Comparison of ENCODE assay signal across 14 cellular contexts in genomic region chr7:133530682-133531081, GRCh38.
A peak's percentile ranks its signal among the peaks of the same experiment; 100 is the strongest.
DNase-seq lines count a peak whose midpoint lies in the region; ATAC-seq and TF ChIP-seq lines count a peak whose summit lies in the region.
"Had no signal": no experiment of that assay in that cellular context is flagged by ENCODE, and none has a peak within 500 bp of the region (broad histone marks: within the 10 kb centered on the region; RNA-seq: fewer than 3 reads in every experiment).

No MANE protein-coding gene starts in this region.

- H3K4me3 Mint-ChIP-seq in nephron, result no peak overlapping the region
- H3K4me3 Mint-ChIP-seq in T-helper 17 cell, result no peak overlapping the region
- H3K4me3 Mint-ChIP-seq: activated naive CD8-positive, alpha-beta T cell; dendritic cell treated with granulocyte-macrophage colony-stimulating factor and Interleukin-4, amounts not matched to agents 40 ng/mL and 50 ng/mL, for 4 days had no signal

- H3K4me1 Mint-ChIP-seq in nephron, result peaks cover 22% of the 10 kb centered on the region
- H3K4me1 Mint-ChIP-seq in T-helper 17 cell, result peaks cover 4% of the 10 kb centered on the region

- no peak overlapping the region for H3K27ac ChIP-seq in ascending aorta
- H3K27ac ChIP-seq: gastroesophageal sphincter, left lung, skin epidermis had no signal

- H3K27me3 Mint-ChIP-seq in nephron (ENCODE audit: low read depth) (no peaks in the 10 kb centered on the region), T-helper 17 cell (no peaks in the 10 kb centered on the region)
- H3K27me3 Mint-ChIP-seq: activated naive CD8-positive, alpha-beta T cell; dendritic cell treated with granulocyte-macrophage colony-stimulating factor and Interleukin-4, amounts not matched to agents 40 ng/mL and 50 ng/mL, for 4 days had no signal

- H3K4me3 ChIP-seq in ascending aorta, result no peak overlapping the region
- H3K4me3 ChIP-seq: gastroesophageal sphincter, left lung, skin epidermis had no signal

- no peak for TF ChIP-seq CTCF in nephron (IDR thresholded peaks at IDR 0.05; ENCODE audit: unreplicated experiment in 3 of 3)
- TF ChIP-seq CTCF in ascending aorta (IDR thresholded peaks at IDR 0.05), result no peak

- ATAC-seq in T-helper 17 cell, result no peak
- ATAC-seq: gastroesophageal sphincter, left lung had no signal

- H3K9me3 ChIP-seq in T-helper 17 cell (ENCODE audit: control insufficient read depth, low read length, poor library complexity, severe bottlenecking), result no peaks in the 10 kb centered on the region
- H3K9me3 ChIP-seq in ascending aorta, result no peaks in the 10 kb centered on the region
- H3K9me3 ChIP-seq: gastroesophageal sphincter, left lung had no signal

- no peaks in the 10 kb centered on the region for H3K27me3 ChIP-seq in ascending aorta
- H3K27me3 ChIP-seq: gastroesophageal sphincter, left lung had no signal

- DNase-seq in EH (ENCODE audit: low read depth) (peak; percentile 71), HT1080 (ENCODE audit: low read depth) (peak; percentile 19), dedifferentiated amniotic fluid mesenchymal stem cell (ENCODE audit: extremely low spot score) (peak; percentile 71), T-helper 17 cell (no peak), ascending aorta (ENCODE audit: low spot score in 2 of 2) (no peak), midbrain (lab: John Stamatoyannopoulos, UW) (no peak)
- DNase-seq: left lung, MM.1S, substantia nigra had no signal

- H3K27ac Mint-ChIP-seq in nephron (peak overlapping the region in 2 of 3 experiments; percentile 10 to 44), T-helper 17 cell (no peak overlapping the region)
- H3K27ac Mint-ChIP-seq: activated naive CD8-positive, alpha-beta T cell; dendritic cell treated with granulocyte-macrophage colony-stimulating factor and Interleukin-4, amounts not matched to agents 40 ng/mL and 50 ng/mL, for 4 days had no signal

- no peaks in the 10 kb centered on the region for H3K36me3 ChIP-seq in ascending aorta
- H3K36me3 ChIP-seq: gastroesophageal sphincter, left lung had no signal

- no peaks in the 10 kb centered on the region for H3K36me3 Mint-ChIP-seq in nephron (ENCODE audit: low read depth)
- H3K36me3 Mint-ChIP-seq in T-helper 17 cell (ENCODE audit: low read depth), result peaks cover 1% of the 10 kb centered on the region

- H3K9me3 Mint-ChIP-seq in nephron, result no peaks in the 10 kb centered on the region
- H3K9me3 Mint-ChIP-seq: dendritic cell treated with granulocyte-macrophage colony-stimulating factor and Interleukin-4, amounts not matched to agents 40 ng/mL and 50 ng/mL, for 4 days had no signal

- H3K4me1 ChIP-seq in ascending aorta, result no peaks in the 10 kb centered on the region
- H3K4me1 ChIP-seq: left lung had no signal

- intact Hi-C loops in ascending aorta (cut with DNase I), result no loop called here

Comparison
In these comparisons a context has a peak if more than half of its experiments do, and no peak if none do; other contexts are left out.
1. DNase-seq: peak in EH (single experiment), HT1080 (single experiment) and dedifferentiated amniotic fluid mesenchymal stem cell (single experiment); none in T-helper 17 cell (0 of 3), ascending aorta (0 of 2) and midbrain (single experiment).